In the genomic region with DNA sequence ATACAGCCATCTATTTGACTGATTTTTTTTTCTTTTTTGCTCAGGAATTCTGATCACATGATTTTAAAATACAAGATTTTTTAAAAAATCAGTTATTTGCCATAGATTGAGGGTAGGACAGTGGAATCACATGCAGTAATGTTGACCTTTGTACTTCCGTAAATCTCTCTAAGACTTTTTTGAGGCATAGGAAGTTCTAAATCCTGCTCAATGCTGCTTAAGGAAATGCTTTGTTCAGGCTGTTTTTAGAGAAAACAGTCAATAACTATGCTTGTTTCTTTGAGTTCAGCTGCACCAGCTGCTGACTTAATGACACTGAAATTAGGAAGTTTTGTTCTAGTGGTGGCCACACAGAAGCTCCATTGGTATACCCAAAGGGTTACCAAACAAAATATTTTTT, we compare ENCODE assay signal across 19 cellular contexts.
"Had no signal": no experiment of that assay in that cellular context is flagged by ENCODE, and none has a peak within 500 bp of the region (broad histone marks: within the 10 kb centered on the region; RNA-seq: fewer than 3 reads in every experiment).

No MANE protein-coding gene starts in this region.

- H3K4me3 ChIP-seq: coronary artery, gastroesophageal sphincter, thyroid gland had no signal

- ATAC-seq: activated CD8-positive, alpha-beta T cell treated with anti-CD3 and anti-CD28 coated beads for 36 hours; esophagus mucosa; gastroesophageal sphincter; naive thymus-derived CD8-positive, alpha-beta T cell had no signal

- H3K27me3 Mint-ChIP-seq: activated CD4-positive, alpha-beta T cell treated with anti-CD3 and anti-CD28 coated beads, Interleukin-2, amount 10 ng/mL, durations not matched to agents 24 days and 14 days; activated CD8-positive, alpha-beta T cell treated with anti-CD3 and anti-CD28 coated beads for 36 hours; naive thymus-derived CD8-positive, alpha-beta T cell had no signal

- H3K27ac Mint-ChIP-seq: activated CD4-positive, alpha-beta T cell treated with anti-CD3 and anti-CD28 coated beads, Interleukin-2, amount 10 ng/mL, durations not matched to agents 24 days and 14 days; activated CD8-positive, alpha-beta T cell treated with anti-CD3 and anti-CD28 coated beads for 36 hours; activated naive CD4-positive, alpha-beta T cell treated with anti-CD3 and anti-CD28 coated beads for 36 hours; activated T-helper 2 cell treated with anti-CD3 and anti-CD28 coated beads, Interferon-gamma antibody, Interleukin-2, Interleukin-4, amounts not matched to agents 10 μg/mL and 5 μg/mL and 100 μg/mL, durations not matched to agents 14 hours and 24 hours and 36 hours had no signal

- H3K27me3 ChIP-seq: brain microvascular endothelial cell, gastroesophageal sphincter, thyroid gland had no signal

- DNase-seq: activated CD4-positive, alpha-beta T cell treated with anti-CD3 and anti-CD28 coated beads, Interleukin-2, amount 10 ng/mL, durations not matched to agents 24 days and 14 days; activated CD4-positive, CD25-positive, alpha-beta regulatory T cell; activated CD8-positive, alpha-beta T cell treated with anti-CD3 and anti-CD28 coated beads for 36 hours; activated naive CD4-positive, alpha-beta T cell treated with anti-CD3 and anti-CD28 coated beads for 36 hours; activated T-cell treated with anti-CD3 and anti-CD28 coated beads, Interleukin-2, amount 50 U/mL, for 1 hour; aorta; brain microvascular endothelial cell; immature natural killer cell; kidney glomerular epithelial cell; mesenchymal stem cell; naive thymus-derived CD8-positive, alpha-beta T cell; stimulated activated CD8-positive, alpha-beta memory T cell treated with anti-CD3 and anti-CD28 coated beads, Interleukin-4, amount 100 ng/mL, for 48 hours; stimulated activated naive CD4-positive, alpha-beta T cell; thyroid gland had no signal

- H3K4me3 Mint-ChIP-seq: activated CD4-positive, alpha-beta T cell treated with anti-CD3 and anti-CD28 coated beads, Interleukin-2, amount 10 ng/mL, durations not matched to agents 24 days and 14 days; activated CD8-positive, alpha-beta T cell treated with anti-CD3 and anti-CD28 coated beads for 36 hours; activated naive CD4-positive, alpha-beta T cell treated with anti-CD3 and anti-CD28 coated beads for 36 hours; immature natural killer cell had no signal

- H3K4me1 ChIP-seq: parathyroid adenoma, thyroid gland had no signal

- H3K36me3 ChIP-seq: brain microvascular endothelial cell, gastroesophageal sphincter, thyroid gland had no signal

- H3K9me3 Mint-ChIP-seq: activated CD4-positive, alpha-beta T cell treated with anti-CD3 and anti-CD28 coated beads, Interleukin-2, amount 10 ng/mL, durations not matched to agents 24 days and 14 days; immature natural killer cell had no signal

- H3K9me3 ChIP-seq: gastroesophageal sphincter, thyroid gland had no signal

- H3K27ac ChIP-seq: brain microvascular endothelial cell, coronary artery, gastroesophageal sphincter, parathyroid adenoma, thyroid gland had no signal
